ENCODE assay signal across 24 cellular contexts in genomic region chr7:28999421-28999820, GRCh38. TPM values are rescaled to one million over a fixed set of nuclear protein-coding genes. Genes with fewer than 3 reads are reported as not detected.
"Had no signal": no experiment of that assay in that cellular context is flagged by ENCODE, and none has a peak within 500 bp of the region (broad histone marks: within the 10 kb centered on the region; RNA-seq: fewer than 3 reads in every experiment).

No MANE protein-coding gene starts in this region.

- H3K36me3 ChIP-seq: left lung, spleen, thoracic aorta, upper lobe of left lung had no signal

- DNase-seq: activated B cell treated with CpG ODN at 0.5 μM for 24 hours; activated CD4-positive, alpha-beta T cell treated with anti-CD3 and anti-CD28 coated beads for 36 hours; activated CD4-positive, alpha-beta T cell treated with anti-CD3 and anti-CD28 coated beads, Interleukin-2, amount 50 U/mL, for 4 hours; activated CD8-positive, alpha-beta memory T cell treated with anti-CD3 and anti-CD28 coated beads for 24 hours; activated CD8-positive, alpha-beta memory T cell treated with anti-CD3 and anti-CD28 coated beads, Interleukin-2, amount 50 U/mL, for 4 hours; activated T-cell treated with anti-CD3 and anti-CD28 coated beads, Interleukin-2, amount 50 U/mL, for 24 hours; aorta; central memory CD4-positive, alpha-beta T cell; dermis blood vessel endothelial cell; effector CD8-positive, alpha-beta T cell; erythroblast; foreskin fibroblast; left lung; retina; spleen; stimulated activated CD4-positive, alpha-beta T cell treated with anti-CD3 and anti-CD28 coated beads, Interleukin-4, amount 100 ng/mL, for 1 hour; stimulated activated naive CD4-positive, alpha-beta T cell; T-helper 9 cell; upper lobe of left lung had no signal

- H3K9me3 Mint-ChIP-seq: activated naive CD4-positive, alpha-beta T cell treated with anti-CD3 and anti-CD28 coated beads, Interleukin-2, amount 50 U/mL, for 72 hours; activated T-cell treated with anti-CD3 and anti-CD28 coated beads, Interleukin-2, amount 50 U/mL, for 24 hours; activated T-helper 17 cell treated with anti-CD3 and anti-CD28 coated beads, Interleukin-2, amount 50 U/mL, for 72 hours had no signal

- H3K27ac Mint-ChIP-seq: activated B cell treated with CpG ODN at 0.5 μM for 24 hours; activated CD4-positive, alpha-beta T cell treated with anti-CD3 and anti-CD28 coated beads for 36 hours; activated naive CD4-positive, alpha-beta T cell treated with anti-CD3 and anti-CD28 coated beads, Interleukin-2, amount 50 U/mL, for 72 hours; activated T-cell treated with anti-CD3 and anti-CD28 coated beads, Interleukin-2, amount 50 U/mL, for 24 hours; activated T-helper 17 cell treated with anti-CD3 and anti-CD28 coated beads, Interleukin-2, amount 50 U/mL, for 72 hours had no signal

- H3K36me3 Mint-ChIP-seq: activated naive CD4-positive, alpha-beta T cell treated with anti-CD3 and anti-CD28 coated beads, Interleukin-2, amount 50 U/mL, for 72 hours; brain had no signal

- H3K27me3 ChIP-seq: left lung, spleen, upper lobe of left lung had no signal

- H3K4me3 Mint-ChIP-seq: activated B cell treated with CpG ODN at 0.5 μM for 24 hours; activated CD4-positive, alpha-beta T cell treated with anti-CD3 and anti-CD28 coated beads for 36 hours; activated T-cell treated with anti-CD3 and anti-CD28 coated beads, Interleukin-2, amount 50 U/mL, for 24 hours; activated T-helper 17 cell treated with anti-CD3 and anti-CD28 coated beads, Interleukin-2, amount 50 U/mL, for 72 hours had no signal

- H3K4me3 ChIP-seq: left lung, spleen, thoracic aorta, upper lobe of left lung had no signal

- H3K4me1 Mint-ChIP-seq: activated B cell treated with CpG ODN at 0.5 μM for 24 hours; activated CD4-positive, alpha-beta T cell treated with anti-CD3 and anti-CD28 coated beads for 36 hours; activated T-helper 17 cell treated with anti-CD3 and anti-CD28 coated beads, Interleukin-2, amount 50 U/mL, for 72 hours had no signal

RNA-seq across cellular contexts. Expression of gene TRIL, which starts 41.3 kb away (rescaled TPM):
- total RNA-seq: activated B cell treated with CpG ODN at 0.5 μM for 24 hours; activated CD4-positive, alpha-beta T cell treated with anti-CD3 and anti-CD28 coated beads for 36 hours; activated T-helper 17 cell treated with anti-CD3 and anti-CD28 coated beads, Interleukin-2, amount 50 U/mL, for 72 hours; mononuclear cell had no signal
